Comparison of ENCODE assay signal across 18 cellular contexts in the genomic region with DNA sequence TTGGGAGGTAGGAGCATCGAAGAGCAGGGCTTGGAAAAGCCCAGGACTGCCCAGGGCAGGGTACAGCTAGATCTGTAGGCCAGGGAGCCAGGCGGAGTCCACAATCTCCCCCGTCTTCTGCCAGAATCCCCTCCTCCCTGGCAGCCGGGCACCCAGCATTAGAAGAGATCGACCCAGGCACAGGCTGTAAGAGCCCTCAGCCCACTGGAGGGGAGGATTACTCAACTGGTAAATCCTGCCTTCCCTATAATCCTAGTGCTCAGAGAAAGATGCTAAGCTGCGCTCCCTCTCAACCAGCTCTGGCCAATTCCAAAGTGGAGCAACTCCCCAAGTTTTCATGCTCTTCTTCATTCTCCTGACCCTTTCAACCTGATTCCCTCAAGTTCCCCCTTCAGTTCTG. TPM values are rescaled to one million over a fixed set of nuclear protein-coding genes. Genes with fewer than 3 reads are reported as not detected.
DNase-seq lines count a peak whose midpoint lies in the region; ATAC-seq and TF ChIP-seq lines count a peak whose summit lies in the region.
"Had no signal": no experiment of that assay in that cellular context is flagged by ENCODE, and none has a peak within 500 bp of the region (broad histone marks: within the 10 kb centered on the region; RNA-seq: fewer than 3 reads in every experiment).

No MANE protein-coding gene starts in this region.

- H3K4me3 Mint-ChIP-seq in activated T-cell treated with anti-CD3 and anti-CD28 coated beads, Interleukin-2, amount 50 U/mL, for 72 hours: peak overlapping the region; percentile 80 to 87
- H3K4me3 Mint-ChIP-seq in T-cell (peak overlapping the region; percentile 95 to 96 (median 96)), type B pancreatic cell (no peak overlapping the region), Caco-2 (ENCODE audit: unreplicated experiment) (no peak overlapping the region)

- ATAC-seq in activated T-cell treated with anti-CD3 and anti-CD28 coated beads, Interleukin-2, amount 50 U/mL, for 72 hours (replicated peaks in 1 of 2): no peak
- no peak for ATAC-seq in T-cell (replicated peaks in 1 of 4)

- peaks cover 13 to 28% of the 10 kb centered on the region in 2 donors for H3K36me3 Mint-ChIP-seq in activated T-cell treated with anti-CD3 and anti-CD28 coated beads, Interleukin-2, amount 50 U/mL, for 72 hours (ENCODE audit: insufficient read depth in 2 of 2)
- H3K36me3 Mint-ChIP-seq in T-cell (peaks cover 36% of the 10 kb centered on the region), type B pancreatic cell (peaks cover 4% of the 10 kb centered on the region), Caco-2 (ENCODE audit: insufficient read depth, unreplicated experiment) (peaks cover 6% of the 10 kb centered on the region)

- peaks cover 21% of the 10 kb centered on the region for H3K4me1 ChIP-seq in Caco-2

- H3K27ac Mint-ChIP-seq in activated T-cell treated with anti-CD3 and anti-CD28 coated beads, Interleukin-2, amount 50 U/mL, for 72 hours: peak overlapping the region; percentile 93
- H3K27ac Mint-ChIP-seq in T-cell (peak overlapping the region; percentile 94 to 99), type B pancreatic cell (peak overlapping the region; percentile 9), Caco-2 (ENCODE audit: unreplicated experiment) (no peak overlapping the region)

- DNase-seq in activated T-cell treated with anti-CD3 and anti-CD28 coated beads, Interleukin-2, amount 50 U/mL, for 72 hours: no peak
- DNase-seq in activated T-cell treated with anti-CD3 and anti-CD28 coated beads, Interleukin-2, amount 50 U/mL, for 48 hours: no peak
- peak in 1 of 34 experiments; percentile 7 for DNase-seq in T-cell
- peak in 2 of 10 donors; percentile 10 to 13 for DNase-seq in dorsolateral prefrontal cortex
- DNase-seq in type B pancreatic cell (ENCODE audit: extremely low spot score, unreplicated experiment): no peak
- DNase-seq in Caco-2: no peak
- no peak for DNase-seq in CD1c-positive myeloid dendritic cell (ENCODE audit: extremely low spot score)
- no peak for DNase-seq in stimulated activated naive CD4-positive, alpha-beta T cell (lab: John Stamatoyannopoulos, UW)
- DNase-seq: GDM1, GOT3, Kasumi-1, kidney, NCI-H1436, NCI-H2227 treated with DMSO at 0.1 percent for 48 hours, SHP77 had no signal

- H3K27me3 ChIP-seq in dorsolateral prefrontal cortex (no peaks in the 10 kb centered on the region), Caco-2 (replicated peaks; ENCODE audit: control insufficient read depth, insufficient read depth, low read length) (no peaks in the 10 kb centered on the region)
- H3K27me3 ChIP-seq: adrenal gland had no signal

- CTCF ChIA-PET in T-cell (lab: Charles Lee) (interaction anchor here in 1 of 2 donors (0.9 kb wide), 1 partner anchor 255 kb away, joined by 3 read pairs; no protein-coding TSS in a partner anchor), Caco-2 (lab: Charles Lee) (interaction anchor here (1.2 kb wide), 1 partner anchor 37 kb away, joined by 3 read pairs; no protein-coding TSS in a partner anchor)

- peaks cover 81% of the 10 kb centered on the region for H3K4me1 Mint-ChIP-seq in activated T-cell treated with anti-CD3 and anti-CD28 coated beads, Interleukin-2, amount 50 U/mL, for 72 hours (ENCODE audit: low read depth)
- H3K4me1 Mint-ChIP-seq in T-cell: peaks cover 78 to 87% (median 83%) of the 10 kb centered on the region in 3 donors
- peaks cover 15% of the 10 kb centered on the region for H3K4me1 Mint-ChIP-seq in type B pancreatic cell (ENCODE audit: unreplicated experiment)
- peaks cover 15% of the 10 kb centered on the region for H3K4me1 Mint-ChIP-seq in Caco-2 (ENCODE audit: low read depth, unreplicated experiment)

- no peaks in the 10 kb centered on the region for H3K27me3 Mint-ChIP-seq in activated T-cell treated with anti-CD3 and anti-CD28 coated beads, Interleukin-2, amount 50 U/mL, for 72 hours (ENCODE audit: low read depth)
- H3K27me3 Mint-ChIP-seq in T-cell (no peaks in the 10 kb centered on the region), type B pancreatic cell (peaks cover 63% of the 10 kb centered on the region), Caco-2 (ENCODE audit: insufficient read depth, unreplicated experiment) (no peaks in the 10 kb centered on the region)

- H3K9me3 Mint-ChIP-seq in activated T-cell treated with anti-CD3 and anti-CD28 coated beads, Interleukin-2, amount 50 U/mL, for 72 hours: no peaks in the 10 kb centered on the region
- H3K9me3 Mint-ChIP-seq in T-cell: no peaks in the 10 kb centered on the region
- H3K9me3 Mint-ChIP-seq in type B pancreatic cell: no peaks in the 10 kb centered on the region
- H3K9me3 Mint-ChIP-seq in Caco-2 (ENCODE audit: unreplicated experiment): no peaks in the 10 kb centered on the region

- intact Hi-C loops in dorsolateral prefrontal cortex (cut with DNase I): no loop called here
- intact Hi-C loops in Caco-2 (cut with micrococcal nuclease; ENCODE audit: unreplicated experiment): no loop called here

- H3K4me3 ChIP-seq in dorsolateral prefrontal cortex (peak overlapping the region in 14 of 59 donors; percentile 10 to 92 (median 78)), Caco-2 (ENCODE audit: low read depth, low read length) (no peak overlapping the region)
- H3K4me3 ChIP-seq: adrenal gland, hepatocyte, vagina had no signal

- H3K27ac ChIP-seq in dorsolateral prefrontal cortex: peak overlapping the region in 43 of 59 donors; percentile 3 to 98 (median 93)
- H3K27ac ChIP-seq: hepatocyte, vagina had no signal

- H3K36me3 ChIP-seq in Caco-2 (ENCODE audit: control insufficient read depth, insufficient read depth, low read length): no peaks in the 10 kb centered on the region
- H3K36me3 ChIP-seq: adrenal gland, vagina had no signal

- no peak for TF ChIP-seq CTCF in dorsolateral prefrontal cortex (IDR thresholded peaks at IDR 0.05 in 54 of 56, conservative IDR thresholded peaks at IDR 0.05 in 2 of 56; ENCODE audit: low read depth in 1 of 56, partially characterized antibody in 56 of 56)
- no peak for TF ChIP-seq CTCF in type B pancreatic cell (conservative IDR thresholded peaks at IDR 0.05)
- TF ChIP-seq CTCF in Caco-2 (IDR thresholded peaks at IDR 0.05; ENCODE audit: insufficient read depth in 1 of 2, low read depth in 1 of 2, low read length in 1 of 2, severe bottlenecking in 1 of 2, unreplicated experiment in 1 of 2): no peak

- H3K9me3 ChIP-seq in Caco-2: no peaks in the 10 kb centered on the region
- H3K9me3 ChIP-seq: adrenal gland, vagina had no signal

- no TSS peak for BruUV-seq in Caco-2 (replicated peaks; lab: Mats Ljungman, UMichigan)

- POLR2A ChIA-PET in T-cell (lab: Charles Lee): interaction anchor here (0.6 kb wide), 3 partner anchors 15 to 140 kb away, joined by 3 to 5 read pairs (median 3); no protein-coding TSS in a partner anchor
- POLR2A ChIA-PET in Caco-2 (lab: Charles Lee): no interaction called here

RNA-seq across cellular contexts. Expression of a gene that starts 3.2 kb away (rescaled TPM):
- 100 to 1,000 TPM; 253 to 291 TPM for total RNA-seq in activated T-cell treated with anti-CD3 and anti-CD28 coated beads, Interleukin-2, amount 50 U/mL, for 72 hours
- total RNA-seq in T-cell (100 to 1,000 TPM; 501 to 684 (median 547) TPM), dorsolateral prefrontal cortex (100 to 1,000 TPM in 119 of 120 experiments, 10 to 100 TPM in 1; 94.6 to 335 (median 260) TPM), type B pancreatic cell (ENCODE audit: low replicate concordance) (13.8 TPM in 2 replicates), Caco-2 (2022) (1.6 and 3.0 TPM in 2 replicates)

Comparison
In these comparisons a context has a peak if more than half of its experiments do, and no peak if none do; other contexts are left out.
1. H3K4me3 Mint-ChIP-seq: peak in activated T-cell treated with anti-CD3 and anti-CD28 coated beads, Interleukin-2, amount 50 U/mL, for 72 hours (2 of 2) and T-cell (3 of 3); none in type B pancreatic cell (single experiment) and Caco-2 (single experiment).